ENCODE assay signal across 15 cellular contexts in the genomic region with DNA sequence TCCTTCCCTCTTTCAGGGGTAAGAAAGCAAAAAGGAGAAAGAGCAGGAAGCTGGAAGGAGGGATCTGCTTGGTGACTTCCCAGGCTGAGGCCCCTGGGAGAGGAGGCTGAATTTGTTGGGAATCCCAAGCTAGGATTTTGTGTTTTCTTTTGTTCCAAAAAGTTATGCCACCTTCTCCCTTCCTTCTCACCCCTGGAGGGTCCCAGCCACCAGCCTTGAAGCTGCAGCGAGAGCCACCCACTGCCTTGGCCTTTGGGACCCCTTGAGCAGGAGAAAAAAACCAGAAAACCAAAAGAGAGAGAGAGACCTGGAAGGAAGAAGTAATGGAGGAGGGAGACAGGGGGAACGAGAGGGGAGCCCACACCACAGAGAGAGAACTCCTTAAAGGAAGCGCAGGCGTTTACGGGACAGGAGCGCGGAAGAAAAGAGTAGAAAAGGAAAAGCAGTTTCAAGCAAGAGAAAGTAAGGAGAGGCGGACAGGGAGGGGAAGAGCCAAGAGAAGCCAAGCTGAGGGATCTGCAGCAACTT. TPM values are rescaled to one million over a fixed set of nuclear protein-coding genes. Genes with fewer than 3 reads are reported as not detected.
A peak's percentile ranks its signal among the peaks of the same experiment; 100 is the strongest.
DNase-seq lines count a peak whose midpoint lies in the region; ATAC-seq and TF ChIP-seq lines count a peak whose summit lies in the region.
"Had no signal": no experiment of that assay in that cellular context is flagged by ENCODE, and none has a peak within 500 bp of the region (broad histone marks: within the 10 kb centered on the region; RNA-seq: fewer than 3 reads in every experiment).

No MANE protein-coding gene starts in this region.

- H3K4me1 ChIP-seq in Karpas-422 (ENCODE audit: low read length): no peaks in the 10 kb centered on the region
- H3K4me1 ChIP-seq: SJSA1 had no signal

- H4K20me1 ChIP-seq in Karpas-422 (ENCODE audit: insufficient read depth, low read depth, low read length): no peaks in the 10 kb centered on the region

- no peaks in the 10 kb centered on the region for H3K9me2 ChIP-seq in Karpas-422 (replicated peaks; ENCODE audit: insufficient read depth, low read length)

- no peaks in the 10 kb centered on the region for H3K9me3 ChIP-seq in SK-N-MC (ENCODE audit: low read depth, low read length)
- no peaks in the 10 kb centered on the region for H3K9me3 ChIP-seq in Karpas-422 (ENCODE audit: low read length)
- H3K9me3 ChIP-seq: SJSA1, thyroid gland had no signal

- peaks cover 66% of the 10 kb centered on the region for H3K27me3 Mint-ChIP-seq in T-helper 2 cell treated with Interferon-gamma antibody and Interleukin-4, amounts not matched to agents 5 μg/mL and 100 μg/mL, for 36 hours (ENCODE audit: low read depth)
- H3K27me3 Mint-ChIP-seq in osteocyte (ENCODE audit: unreplicated experiment): peaks cover 35% of the 10 kb centered on the region

- no peaks in the 10 kb centered on the region for H3K36me3 Mint-ChIP-seq in T-helper 2 cell treated with Interferon-gamma antibody and Interleukin-4, amounts not matched to agents 5 μg/mL and 100 μg/mL, for 36 hours (ENCODE audit: low read depth)
- H3K36me3 Mint-ChIP-seq in osteocyte (ENCODE audit: unreplicated experiment): peaks cover 6% of the 10 kb centered on the region

- H3K9me3 Mint-ChIP-seq in T-helper 2 cell treated with Interferon-gamma antibody and Interleukin-4, amounts not matched to agents 5 μg/mL and 100 μg/mL, for 36 hours: no peaks in the 10 kb centered on the region
- H3K9me3 Mint-ChIP-seq in osteocyte (ENCODE audit: unreplicated experiment): no peaks in the 10 kb centered on the region

- ATAC-seq in GM19351 (IDR thresholded peaks at IDR 0.05; ENCODE audit: unreplicated experiment) (no peak), GM18867 (IDR thresholded peaks at IDR 0.05; ENCODE audit: unreplicated experiment) (no peak)

- H3K9ac ChIP-seq in SK-N-MC (ENCODE audit: insufficient read length) (no peak overlapping the region), Karpas-422 (ENCODE audit: low read length) (no peak overlapping the region)

- H3K79me2 ChIP-seq in Karpas-422 (ENCODE audit: low read length): no peaks in the 10 kb centered on the region

- H3K4me3 Mint-ChIP-seq in T-helper 2 cell treated with Interferon-gamma antibody and Interleukin-4, amounts not matched to agents 5 μg/mL and 100 μg/mL, for 36 hours: no peak overlapping the region
- no peak overlapping the region for H3K4me3 Mint-ChIP-seq in osteocyte (ENCODE audit: unreplicated experiment)

- H3K27me3 ChIP-seq in Karpas-422 (ENCODE audit: low read length): no peaks in the 10 kb centered on the region

- TF ChIP-seq CTCF in osteocyte (IDR thresholded peaks at IDR 0.05): no peak

- H3K36me3 ChIP-seq in SK-N-MC (ENCODE audit: insufficient read depth, low read length) (no peaks in the 10 kb centered on the region; the same call in 1 of the 2 replicates), Karpas-422 (ENCODE audit: insufficient read depth, low read length) (no peaks in the 10 kb centered on the region)
- H3K36me3 ChIP-seq: SJSA1, thyroid gland had no signal

- H3K27ac Mint-ChIP-seq in T-helper 2 cell treated with Interferon-gamma antibody and Interleukin-4, amounts not matched to agents 5 μg/mL and 100 μg/mL, for 36 hours: peak overlapping the region; percentile 35
- no peak overlapping the region for H3K27ac Mint-ChIP-seq in osteocyte (ENCODE audit: unreplicated experiment)

- no peak for DNase-seq in T-helper 2 cell treated with Interferon-gamma antibody and Interleukin-4, amounts not matched to agents 5 μg/mL and 100 μg/mL, for 36 hours (ENCODE audit: low spot score)
- DNase-seq in T-helper 2 cell (no peak), SK-N-MC (ENCODE audit: low read depth, low spot score) (no peak), osteocyte (ENCODE audit: extremely low spot score, unreplicated experiment) (peak; percentile 36), Karpas-422 (no peak)
- DNase-seq: 8988T; amygdala; effector CD4-positive, alpha-beta T cell; NCI-H2171; thyroid gland had no signal

- H2AFZ ChIP-seq in Karpas-422 (ENCODE audit: low read length): no peak overlapping the region

- H3K4me3 ChIP-seq in SK-N-MC: no peak overlapping the region
- H3K4me3 ChIP-seq in iPS-11a (ENCODE audit: low read depth, low read length): peak overlapping the region; percentile 13
- no peak overlapping the region for H3K4me3 ChIP-seq in Karpas-422 (ENCODE audit: low read length)
- H3K4me3 ChIP-seq: SJSA1, thyroid gland had no signal

- H3K4me1 Mint-ChIP-seq in T-helper 2 cell treated with Interferon-gamma antibody and Interleukin-4, amounts not matched to agents 5 μg/mL and 100 μg/mL, for 36 hours (ENCODE audit: low read depth): peaks cover 6% of the 10 kb centered on the region
- peaks cover 25% of the 10 kb centered on the region for H3K4me1 Mint-ChIP-seq in osteocyte (ENCODE audit: unreplicated experiment)

- H3K4me2 ChIP-seq in Karpas-422 (ENCODE audit: low read depth, low read length, poor library complexity, severe bottlenecking): no peak overlapping the region

- H3K27ac ChIP-seq in SK-N-MC (peak overlapping the region; percentile 15; the same call in 1 of the 2 replicates), Karpas-422 (ENCODE audit: low read length) (no peak overlapping the region)
- H3K27ac ChIP-seq: SJSA1, thyroid gland had no signal

RNA-seq across cellular contexts. Expression of a gene that starts 7.1 kb away (rescaled TPM):
- total RNA-seq in osteocyte: 3.2 and 4.0 TPM in 2 replicates
- not detected in 2 replicates for total RNA-seq in Karpas-422 (2014; rRNA removed; shearing (Covaris generic); ENCODE audit: low replicate concordance)
- total RNA-seq: fibroblast of villous mesenchyme, SJSA1, thyroid gland had no signal
